In genomic region chr9:35643046-35643445, GRCh38 we compare ENCODE assay signal across 26 cellular contexts. TPM values are rescaled to one million over a fixed set of nuclear protein-coding genes. Genes with fewer than 3 reads are reported as not detected.
"Had no signal": no experiment of that assay in that cellular context is flagged by ENCODE, and none has a peak within 500 bp of the region (broad histone marks: within the 10 kb centered on the region; RNA-seq: fewer than 3 reads in every experiment).

No MANE protein-coding gene starts in this region.

- H3K27me3 ChIP-seq: adrenal gland had no signal

- H3K4me3 ChIP-seq: adrenal gland, SK-N-MC had no signal

- H3K36me3 ChIP-seq: adrenal gland had no signal

- H3K27ac Mint-ChIP-seq: activated CD4-positive, alpha-beta memory T cell treated with anti-CD3 and anti-CD28 coated beads, Interleukin-2, amount 10 ng/mL, durations not matched to agents 7 days and 5 days; activated CD4-positive, alpha-beta T cell treated with anti-CD3 and anti-CD28 coated beads for 36 hours; activated naive CD8-positive, alpha-beta T cell treated with anti-CD3 and anti-CD28 coated beads, Interleukin-2, amount 10 ng/mL, durations not matched to agents 7 days and 5 days had no signal

- DNase-seq: activated CD4-positive, alpha-beta memory T cell treated with anti-CD3 and anti-CD28 coated beads, Interleukin-2, amount 10 ng/mL, durations not matched to agents 7 days and 5 days; activated CD4-positive, alpha-beta T cell treated with anti-CD3 and anti-CD28 coated beads for 36 hours; activated CD4-positive, alpha-beta T cell treated with anti-CD3 and anti-CD28 coated beads, Interleukin-2, amount 50 U/mL, for 1 hour; activated CD4-positive, CD25-positive, alpha-beta regulatory T cell; activated naive CD4-positive, alpha-beta T cell treated with anti-CD3 and anti-CD28 coated beads, Interleukin-2, amount 50 U/mL, for 16 hours; activated naive CD8-positive, alpha-beta T cell treated with anti-CD3 and anti-CD28 coated beads, Interleukin-2, amount 10 ng/mL, durations not matched to agents 7 days and 5 days; adrenal gland; anterior cingulate cortex; cerebellar nuclear complex; NCI-H1092; NCI-H1417; NCI-H1694; NCI-H2029 treated with DMSO at 0.1 percent for 48 hours; NCI-H510A treated with DMSO at 0.1 percent for 48 hours; NCI-H69; NK-92 treated with Interleukin-12 subunit alpha and Interleukin-12 subunit beta, amount 100 ng/mL, for 24 hours; OCI-M1; RPMI8226; T-cell; T-helper 2 cell; T1000 had no signal

- H3K9me3 Mint-ChIP-seq: T-cell had no signal

- H3K27ac ChIP-seq: adrenal gland, SK-N-MC had no signal

- H3K4me3 Mint-ChIP-seq: activated CD4-positive, alpha-beta memory T cell treated with anti-CD3 and anti-CD28 coated beads, Interleukin-2, amount 10 ng/mL, durations not matched to agents 7 days and 5 days; activated CD4-positive, alpha-beta T cell treated with anti-CD3 and anti-CD28 coated beads for 36 hours; activated naive CD8-positive, alpha-beta T cell treated with anti-CD3 and anti-CD28 coated beads, Interleukin-2, amount 10 ng/mL, durations not matched to agents 7 days and 5 days; T-cell had no signal

- H3K9me3 ChIP-seq: adrenal gland had no signal

- ATAC-seq: activated CD4-positive, alpha-beta T cell treated with anti-CD3 and anti-CD28 coated beads for 36 hours; Panc1; Right ventricle myocardium inferior; T-cell had no signal

- H3K27me3 Mint-ChIP-seq: activated CD4-positive, alpha-beta memory T cell treated with anti-CD3 and anti-CD28 coated beads, Interleukin-2, amount 10 ng/mL, durations not matched to agents 7 days and 5 days; activated CD4-positive, alpha-beta T cell treated with anti-CD3 and anti-CD28 coated beads for 36 hours; activated naive CD8-positive, alpha-beta T cell treated with anti-CD3 and anti-CD28 coated beads, Interleukin-2, amount 10 ng/mL, durations not matched to agents 7 days and 5 days; T-cell had no signal

RNA-seq across cellular contexts. Expression of gene SIT1, which starts 7.7 kb away (rescaled TPM):
- total RNA-seq: cardiac septum, MCF 10A, Right ventricle myocardium inferior had no signal
